Comparison of ENCODE assay signal across 22 cellular contexts in the genomic region with DNA sequence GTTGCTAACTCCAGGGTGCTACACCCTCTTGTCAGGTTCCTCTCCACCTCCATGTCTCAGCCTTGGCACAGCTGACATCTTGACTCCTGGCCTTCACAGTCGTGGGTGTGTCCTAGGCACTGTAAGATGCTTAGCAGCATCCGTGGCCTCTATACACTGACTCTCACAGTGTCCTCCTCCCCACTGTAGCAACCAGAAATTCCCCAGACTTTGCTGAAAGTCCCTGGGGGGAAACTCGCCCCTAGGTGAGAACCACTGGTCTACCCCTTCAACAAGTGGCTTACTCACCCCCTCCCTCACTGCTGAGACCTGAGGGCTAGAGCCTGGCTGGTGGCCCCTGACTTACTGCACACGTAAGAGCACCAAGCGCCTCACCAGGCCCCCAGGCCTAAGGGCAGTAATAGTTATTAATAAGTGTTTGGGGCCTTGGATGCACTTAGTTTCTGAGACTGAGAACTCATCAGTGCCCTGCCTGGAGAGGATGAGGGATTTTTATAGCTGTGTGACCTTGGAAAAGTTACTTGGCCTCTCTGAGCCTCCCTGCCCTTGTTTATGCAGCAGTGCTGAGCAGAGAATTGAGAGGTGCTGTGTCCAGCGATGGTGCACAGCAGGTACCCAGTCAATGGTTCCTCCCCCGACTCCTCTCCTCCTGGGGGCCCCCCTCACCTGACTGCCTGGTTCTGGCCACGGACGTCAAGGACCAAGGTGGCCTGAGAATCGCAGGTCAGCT.
DNase-seq lines count a peak whose midpoint lies in the region; ATAC-seq and TF ChIP-seq lines count a peak whose summit lies in the region.
"Had no signal": no experiment of that assay in that cellular context is flagged by ENCODE, and none has a peak within 500 bp of the region (broad histone marks: within the 10 kb centered on the region; RNA-seq: fewer than 3 reads in every experiment).

No MANE protein-coding gene starts in this region.

- peak; percentile 55 for ATAC-seq in activated CD8-positive, alpha-beta T cell treated with anti-CD3 and anti-CD28 coated beads for 36 hours
- ATAC-seq in activated CD8-positive, alpha-beta T cell treated with anti-CD3 and anti-CD28 coated beads, Interleukin-2, amount 10 ng/mL, durations not matched to agents 7 days and 5 days = no peak
- ATAC-seq in stimulated activated effector memory CD8-positive, alpha-beta T cell treated with anti-CD3 and anti-CD28 coated beads, Interleukin-12 subunit alpha, Interleukin-12 subunit beta, amount 100 ng/mL, for 72 hours = peak; percentile 28
- ATAC-seq: Right ventricle myocardium inferior had no signal

- TF ChIP-seq POLR2A in uterus (IDR thresholded peaks at IDR 0.05) = no peak

- H3K27ac Mint-ChIP-seq in activated CD8-positive, alpha-beta T cell treated with anti-CD3 and anti-CD28 coated beads for 36 hours = no peak overlapping the region
- no peak overlapping the region for H3K27ac Mint-ChIP-seq in activated CD8-positive, alpha-beta T cell treated with anti-CD3 and anti-CD28 coated beads, Interleukin-2, amount 10 ng/mL, durations not matched to agents 7 days and 5 days
- H3K27ac Mint-ChIP-seq in dendritic cell treated with granulocyte-macrophage colony-stimulating factor and Interleukin-4, amounts not matched to agents 40 ng/mL and 50 ng/mL, for 4 days = peak overlapping the region; percentile 82
- H3K27ac Mint-ChIP-seq in stimulated activated effector memory CD8-positive, alpha-beta T cell treated with anti-CD3 and anti-CD28 coated beads, Interleukin-12 subunit alpha, Interleukin-12 subunit beta, amount 100 ng/mL, for 72 hours = peak overlapping the region; percentile 75
- H3K27ac Mint-ChIP-seq: HFFc6 had no signal

- in situ Hi-C loops in KBM-7 (cut with MboI; ENCODE audit: low pct_unique_long_range_greater_than_20kb, low sequenced_read_pairs) = loop anchor here (25.0 kb wide), 1 partner anchor 400 kb away; no protein-coding TSS in a partner anchor

- POLR2A ChIA-PET in activated CD8-positive, alpha-beta T cell treated with anti-CD3 and anti-CD28 coated beads for 36 hours (lab: Charles Lee) = interaction anchor here (0.6 kb wide), 1 partner anchor 410 kb away, joined by 3 read pairs; no protein-coding TSS in a partner anchor
- POLR2A ChIA-PET in activated CD8-positive, alpha-beta T cell treated with anti-CD3 and anti-CD28 coated beads, Interleukin-2, amount 10 ng/mL, durations not matched to agents 7 days and 5 days (lab: Charles Lee) = no interaction called here

- no peaks in the 10 kb centered on the region for H3K36me3 Mint-ChIP-seq in activated CD8-positive, alpha-beta T cell treated with anti-CD3 and anti-CD28 coated beads for 36 hours (ENCODE audit: low read depth)
- no peaks in the 10 kb centered on the region for H3K36me3 Mint-ChIP-seq in activated CD8-positive, alpha-beta T cell treated with anti-CD3 and anti-CD28 coated beads, Interleukin-2, amount 10 ng/mL, durations not matched to agents 7 days and 5 days (ENCODE audit: low read depth)
- H3K36me3 Mint-ChIP-seq in dendritic cell treated with granulocyte-macrophage colony-stimulating factor and Interleukin-4, amounts not matched to agents 40 ng/mL and 50 ng/mL, for 4 days (ENCODE audit: low read depth) = no peaks in the 10 kb centered on the region
- no peaks in the 10 kb centered on the region for H3K36me3 Mint-ChIP-seq in stimulated activated effector memory CD8-positive, alpha-beta T cell treated with anti-CD3 and anti-CD28 coated beads, Interleukin-12 subunit alpha, Interleukin-12 subunit beta, amount 100 ng/mL, for 72 hours

- H3K36me3 ChIP-seq in SK-N-MC (ENCODE audit: insufficient read depth, low read length) (no peaks in the 10 kb centered on the region), uterus (no peaks in the 10 kb centered on the region)

- no peaks in the 10 kb centered on the region for H3K4me1 Mint-ChIP-seq in activated CD8-positive, alpha-beta T cell treated with anti-CD3 and anti-CD28 coated beads for 36 hours (ENCODE audit: low read depth)
- H3K4me1 Mint-ChIP-seq in activated CD8-positive, alpha-beta T cell treated with anti-CD3 and anti-CD28 coated beads, Interleukin-2, amount 10 ng/mL, durations not matched to agents 7 days and 5 days (ENCODE audit: low read depth) = no peaks in the 10 kb centered on the region
- H3K4me1 Mint-ChIP-seq in dendritic cell treated with granulocyte-macrophage colony-stimulating factor and Interleukin-4, amounts not matched to agents 40 ng/mL and 50 ng/mL, for 4 days (ENCODE audit: low read depth) = peaks cover 35% of the 10 kb centered on the region
- peaks cover 6% of the 10 kb centered on the region for H3K4me1 Mint-ChIP-seq in stimulated activated effector memory CD8-positive, alpha-beta T cell treated with anti-CD3 and anti-CD28 coated beads, Interleukin-12 subunit alpha, Interleukin-12 subunit beta, amount 100 ng/mL, for 72 hours

- TF ChIP-seq CTCF in activated CD8-positive, alpha-beta T cell treated with anti-CD3 and anti-CD28 coated beads for 36 hours (IDR thresholded peaks at IDR 0.05) = no peak
- no peak for TF ChIP-seq CTCF in uterus (IDR thresholded peaks at IDR 0.05)

- peak; percentile 8 for DNase-seq in activated CD8-positive, alpha-beta T cell treated with anti-CD3 and anti-CD28 coated beads for 36 hours
- DNase-seq in activated CD8-positive, alpha-beta T cell treated with anti-CD3 and anti-CD28 coated beads, Interleukin-2, amount 10 ng/mL, durations not matched to agents 7 days and 5 days = no peak
- DNase-seq in SK-N-MC (ENCODE audit: low read depth, low spot score) (no peak), uterus (no peak), KBM-7 (no peak)
- no peak for DNase-seq in stimulated activated effector memory CD8-positive, alpha-beta T cell treated with anti-CD3 and anti-CD28 coated beads, Interleukin-12 subunit alpha, Interleukin-12 subunit beta, amount 100 ng/mL, for 72 hours (ENCODE audit: low spot score in 2 of 2)
- DNase-seq in activated CD4-positive, alpha-beta T cell treated with anti-CD3 and anti-CD28 coated beads, Interleukin-2, amount 50 U/mL, for 48 hours = no peak
- DNase-seq: 8988T; C1 segment of cervical spinal cord; Calu3; CD8-positive, alpha-beta memory T cell; DMS153; H7; HFFc6; MM.1S; NCI-H1048; NCI-H1417 treated with DMSO at 0.1 percent for 48 hours; NCI-H187; NCI-H446 treated with DMSO at 0.1 percent for 48 hours; NCI-H526 treated with DMSO at 0.1 percent for 48 hours had no signal

- CTCF ChIA-PET in activated CD8-positive, alpha-beta T cell treated with anti-CD3 and anti-CD28 coated beads for 36 hours (lab: Charles Lee) = interaction anchor here (1.2 to 1.4 kb wide), 2 partner anchors 16 to 302 kb away, joined by 3 to 6 read pairs; no protein-coding TSS in a partner anchor
- CTCF ChIA-PET in activated CD8-positive, alpha-beta T cell treated with anti-CD3 and anti-CD28 coated beads, Interleukin-2, amount 10 ng/mL, durations not matched to agents 7 days and 5 days (lab: Charles Lee) = interaction anchor here (0.9 to 1.3 kb wide), 2 partner anchors 16 to 119 kb away, joined by 3 to 9 read pairs; no protein-coding TSS in a partner anchor

- H3K4me3 Mint-ChIP-seq in activated CD8-positive, alpha-beta T cell treated with anti-CD3 and anti-CD28 coated beads for 36 hours = no peak overlapping the region
- H3K4me3 Mint-ChIP-seq in activated CD8-positive, alpha-beta T cell treated with anti-CD3 and anti-CD28 coated beads, Interleukin-2, amount 10 ng/mL, durations not matched to agents 7 days and 5 days = no peak overlapping the region
- H3K4me3 Mint-ChIP-seq in dendritic cell treated with granulocyte-macrophage colony-stimulating factor and Interleukin-4, amounts not matched to agents 40 ng/mL and 50 ng/mL, for 4 days = no peak overlapping the region
- no peak overlapping the region for H3K4me3 Mint-ChIP-seq in stimulated activated effector memory CD8-positive, alpha-beta T cell treated with anti-CD3 and anti-CD28 coated beads, Interleukin-12 subunit alpha, Interleukin-12 subunit beta, amount 100 ng/mL, for 72 hours
- H3K4me3 Mint-ChIP-seq: CD8-positive, alpha-beta memory T cell; HFFc6 had no signal

- intact Hi-C loops in activated CD8-positive, alpha-beta T cell treated with anti-CD3 and anti-CD28 coated beads for 36 hours (cut with micrococcal nuclease) = no loop called here
- intact Hi-C loops in dendritic cell treated with granulocyte-macrophage colony-stimulating factor and Interleukin-4, amounts not matched to agents 40 ng/mL and 50 ng/mL, for 4 days (cut with micrococcal nuclease) = no loop called here
- intact Hi-C loops in uterus (cut with DNase I; ENCODE audit: low total_unique reads) = no loop called here

- no peak overlapping the region for H3K4me3 ChIP-seq in SK-N-MC
- no peak overlapping the region for H3K4me3 ChIP-seq in uterus

- H3K27me3 ChIP-seq in uterus = no peaks in the 10 kb centered on the region

- no peaks in the 10 kb centered on the region for H3K27me3 Mint-ChIP-seq in activated CD8-positive, alpha-beta T cell treated with anti-CD3 and anti-CD28 coated beads for 36 hours
- H3K27me3 Mint-ChIP-seq in activated CD8-positive, alpha-beta T cell treated with anti-CD3 and anti-CD28 coated beads, Interleukin-2, amount 10 ng/mL, durations not matched to agents 7 days and 5 days (ENCODE audit: low read depth) = no peaks in the 10 kb centered on the region
- peaks cover 7% of the 10 kb centered on the region for H3K27me3 Mint-ChIP-seq in dendritic cell treated with granulocyte-macrophage colony-stimulating factor and Interleukin-4, amounts not matched to agents 40 ng/mL and 50 ng/mL, for 4 days

- no peak overlapping the region for H3K9ac ChIP-seq in SK-N-MC (ENCODE audit: insufficient read length)

- H3K27ac ChIP-seq in SK-N-MC (0 out of 2 replicates have a peak overlapping the region, but pooled peaks have one; percentile 9), uterus (no peak overlapping the region)

- H3K9me3 ChIP-seq in SK-N-MC (ENCODE audit: low read depth, low read length) = no peaks in the 10 kb centered on the region
- no peaks in the 10 kb centered on the region for H3K9me3 ChIP-seq in uterus

- no peaks in the 10 kb centered on the region for H3K4me1 ChIP-seq in uterus

- H3K9me3 Mint-ChIP-seq in activated CD8-positive, alpha-beta T cell treated with anti-CD3 and anti-CD28 coated beads for 36 hours = no peaks in the 10 kb centered on the region
- H3K9me3 Mint-ChIP-seq in activated CD8-positive, alpha-beta T cell treated with anti-CD3 and anti-CD28 coated beads, Interleukin-2, amount 10 ng/mL, durations not matched to agents 7 days and 5 days (ENCODE audit: insufficient read depth) = no peaks in the 10 kb centered on the region
- H3K9me3 Mint-ChIP-seq in dendritic cell treated with granulocyte-macrophage colony-stimulating factor and Interleukin-4, amounts not matched to agents 40 ng/mL and 50 ng/mL, for 4 days = no peaks in the 10 kb centered on the region
- no peaks in the 10 kb centered on the region for H3K9me3 Mint-ChIP-seq in stimulated activated effector memory CD8-positive, alpha-beta T cell treated with anti-CD3 and anti-CD28 coated beads, Interleukin-12 subunit alpha, Interleukin-12 subunit beta, amount 100 ng/mL, for 72 hours
- H3K9me3 Mint-ChIP-seq: CD8-positive, alpha-beta memory T cell; HFFc6 had no signal

Comparison
In these comparisons a context has a peak if more than half of its experiments do, and no peak if none do; other contexts are left out.
1. H3K27ac Mint-ChIP-seq: peak in dendritic cell treated with granulocyte-macrophage colony-stimulating factor and Interleukin-4, amounts not matched to agents 40 ng/mL and 50 ng/mL, for 4 days (single experiment) and stimulated activated effector memory CD8-positive, alpha-beta T cell treated with anti-CD3 and anti-CD28 coated beads, Interleukin-12 subunit alpha, Interleukin-12 subunit beta, amount 100 ng/mL, for 72 hours (single experiment); none in activated CD8-positive, alpha-beta T cell treated with anti-CD3 and anti-CD28 coated beads for 36 hours (single experiment) and activated CD8-positive, alpha-beta T cell treated with anti-CD3 and anti-CD28 coated beads, Interleukin-2, amount 10 ng/mL, durations not matched to agents 7 days and 5 days (single experiment).